ENCODE assay signal across 32 cellular contexts in the genomic region with DNA sequence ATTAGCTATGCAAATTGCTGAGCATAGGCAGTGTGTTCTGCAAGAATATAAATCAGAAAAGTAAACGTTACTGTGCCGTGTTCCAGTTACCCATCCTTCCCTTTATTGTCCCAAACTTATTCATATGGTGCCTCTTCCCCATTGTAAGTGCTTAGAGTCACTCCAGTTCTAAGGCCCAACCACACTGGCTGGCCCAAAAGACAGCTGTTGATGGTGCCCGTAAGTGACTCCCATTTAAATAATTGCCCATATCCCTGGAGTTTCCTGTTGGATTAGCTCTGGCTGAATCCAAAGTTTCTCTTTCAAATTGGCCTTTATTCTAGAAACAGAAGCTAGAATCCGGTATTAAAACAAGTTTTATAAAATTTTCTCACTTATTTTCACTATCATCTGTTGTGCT.
"Had no signal": no experiment of that assay in that cellular context is flagged by ENCODE, and none has a peak within 500 bp of the region (broad histone marks: within the 10 kb centered on the region; RNA-seq: fewer than 3 reads in every experiment).

No MANE protein-coding gene starts in this region.

- H3K4me1 ChIP-seq: adrenal gland, body of pancreas, breast epithelium had no signal

- DNase-seq: activated B cell treated with CpG ODN at 0.5 μM for 24 hours; activated CD4-positive, alpha-beta memory T cell treated with anti-CD3 and anti-CD28 coated beads for 36 hours; activated CD4-positive, alpha-beta T cell treated with anti-CD3 and anti-CD28 coated beads for 4 hours; activated CD4-positive, alpha-beta T cell treated with anti-CD3 and anti-CD28 coated beads, Interleukin-2, amount 10 ng/mL, durations not matched to agents 24 days and 14 days; activated CD4-positive, alpha-beta T cell treated with anti-CD3 and anti-CD28 coated beads, Interleukin-2, amount 50 U/mL, for 1 hour; activated CD4-positive, alpha-beta T cell treated with anti-CD3 and anti-CD28 coated beads, Interleukin-2, amount 50 U/mL, for 4 hours; activated CD4-positive, CD25-positive, alpha-beta regulatory T cell treated with anti-CD3 and anti-CD28 coated beads, Interleukin-2, amount 50 U/mL, for 72 hours; activated CD8-positive, alpha-beta memory T cell treated with anti-CD3 and anti-CD28 coated beads, Interleukin-2, amount 50 U/mL, for 4 hours; activated CD8-positive, alpha-beta T cell treated with anti-CD3 and anti-CD28 coated beads for 36 hours; activated effector memory CD4-positive, alpha-beta T cell treated with anti-CD3 and anti-CD28 coated beads, Interleukin-2, amount 50 U/mL, for 16 hours; activated gamma-delta T cell treated with Interleukin-2 at 50 U/mL for 16 hours; activated naive CD4-positive, alpha-beta T cell; activated naive CD4-positive, alpha-beta T cell treated with anti-CD3 and anti-CD28 coated beads for 36 hours; activated naive CD4-positive, alpha-beta T cell treated with anti-CD3 and anti-CD28 coated beads, Interleukin-2, amount 50 U/mL, for 16 hours; activated naive CD8-positive, alpha-beta T cell treated with anti-CD3 and anti-CD28 coated beads for 36 hours; activated T-cell treated with anti-CD3 and anti-CD28 coated beads for 4 hours; activated T-cell treated with anti-CD3 and anti-CD28 coated beads, Interleukin-2, amount 50 U/mL, for 1 hour; activated T-cell treated with anti-CD3 and anti-CD28 coated beads, Interleukin-2, amount 50 U/mL, for 4 hours; activated T-cell treated with anti-CD3 and anti-CD28 coated beads, Interleukin-2, amount 50 U/mL, for 72 hours; adrenal gland; amniotic stem cell; aorta; body of pancreas; brain microvascular endothelial cell; central memory CD4-positive, alpha-beta T cell; T-helper 1 cell; T-helper 2 cell; T-helper 9 cell had no signal

- H3K27ac ChIP-seq: adrenal gland, body of pancreas, brain microvascular endothelial cell, breast epithelium, VCaP had no signal

- H3K9me3 ChIP-seq: adrenal gland, body of pancreas, breast epithelium had no signal

- H3K4me3 ChIP-seq: adrenal gland, body of pancreas, breast epithelium had no signal

- ATAC-seq: activated CD8-positive, alpha-beta T cell treated with anti-CD3 and anti-CD28 coated beads for 36 hours; activated naive CD4-positive, alpha-beta T cell treated with anti-CD3 and anti-CD28 coated beads, Interleukin-2, amount 50 U/mL, for 72 hours; activated T-cell treated with anti-CD3 and anti-CD28 coated beads, Interleukin-2, amount 50 U/mL, for 4 hours; activated T-cell treated with anti-CD3 and anti-CD28 coated beads, Interleukin-2, amount 50 U/mL, for 72 hours; activated T-helper 17 cell treated with anti-CD3 and anti-CD28 coated beads, Interleukin-2, amount 50 U/mL, for 72 hours; body of pancreas had no signal

- H3K36me3 ChIP-seq: adrenal gland, brain microvascular endothelial cell, breast epithelium had no signal

- H3K27me3 ChIP-seq: adrenal gland, body of pancreas, brain microvascular endothelial cell, breast epithelium had no signal
